8 cellular contexts compared by ENCODE assay signal in the genomic region with DNA sequence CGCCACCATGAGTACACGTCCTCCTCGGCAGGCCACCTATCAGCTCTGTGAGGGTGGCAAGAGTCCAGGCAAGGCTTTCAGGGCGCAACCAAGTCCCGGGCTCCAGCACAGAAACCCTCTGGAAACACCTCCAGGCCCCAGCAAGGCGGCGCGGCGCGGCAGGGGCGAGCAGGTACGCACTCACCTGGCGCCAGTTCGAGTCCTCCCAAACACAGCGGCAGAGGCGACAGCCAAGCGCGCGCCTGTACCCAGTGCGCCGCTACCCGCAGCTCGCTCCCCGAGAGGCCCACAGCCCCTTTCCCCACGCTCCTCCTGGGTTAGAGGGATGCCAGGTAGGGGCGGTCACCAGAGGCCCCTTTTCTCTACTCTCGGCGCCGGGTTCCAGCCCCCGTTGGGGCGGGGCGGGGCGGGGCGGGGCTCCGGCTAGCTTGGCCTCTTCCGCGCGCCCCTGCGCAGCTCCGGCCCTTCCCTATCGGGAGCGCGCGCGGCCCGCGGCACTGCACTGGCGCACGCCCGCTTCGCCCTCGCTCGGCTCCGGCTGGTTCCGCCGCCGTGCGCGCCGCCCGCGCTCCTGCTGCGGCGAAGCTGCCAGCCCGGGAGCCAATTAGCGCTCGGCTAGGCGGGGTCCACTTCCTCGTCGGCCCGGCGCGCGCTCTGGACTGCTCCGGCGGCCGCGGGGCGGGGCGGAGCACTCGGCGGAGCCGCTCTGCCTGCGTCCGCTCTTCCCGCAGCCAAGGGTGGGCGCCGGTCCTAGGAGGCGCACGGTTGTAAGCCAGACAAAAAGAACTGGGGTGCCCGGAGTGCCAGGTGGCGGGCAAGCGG. TPM values are rescaled to one million over a fixed set of nuclear protein-coding genes. Genes with fewer than 3 reads are reported as not detected.
A peak's percentile ranks its signal among the peaks of the same experiment; 100 is the strongest.
DNase-seq lines count a peak whose midpoint lies in the region; ATAC-seq and TF ChIP-seq lines count a peak whose summit lies in the region.

A gene (minus strand): TSS at position 332 of the 822 bp plus-strand sequence. CDS start 5,040 bp downstream, outside the sequence.
A gene with protein sequence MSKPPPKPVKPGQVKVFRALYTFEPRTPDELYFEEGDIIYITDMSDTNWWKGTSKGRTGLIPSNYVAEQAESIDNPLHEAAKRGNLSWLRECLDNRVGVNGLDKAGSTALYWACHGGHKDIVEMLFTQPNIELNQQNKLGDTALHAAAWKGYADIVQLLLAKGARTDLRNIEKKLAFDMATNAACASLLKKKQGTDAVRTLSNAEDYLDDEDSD (plus strand): TSS at position 691 of the 822 bp plus-strand sequence. CDS start 179 bp downstream, outside the sequence.

- no peaks in the 10 kb centered on the region for H3K27me3 ChIP-seq in OCI-LY3 (ENCODE audit: low read depth, low read length)

- H3K9me3 Mint-ChIP-seq in endothelial cell (ENCODE audit: unreplicated experiment) = no peaks in the 10 kb centered on the region

- H3K4me2 ChIP-seq in OCI-LY3 (ENCODE audit: low read length) = peak within 1 kb of the TSS; percentile 84

- DNase-seq in DMS 273 (lab: John Stamatoyannopoulos, UW; ENCODE audit: unreplicated experiment) (peak; percentile 98), HuH-7.5 (ENCODE audit: low spot score) (peak; percentile 86), endothelial cell (ENCODE audit: low spot score) (peak; percentile 98), midbrain (lab: John Stamatoyannopoulos, UW) (peak; percentile 96)
- peak; percentile 95 for DNase-seq in activated CD8-positive, alpha-beta memory T cell treated with anti-CD3 and anti-CD28 coated beads, Interleukin-2, amount 50 U/mL, for 48 hours
- DNase-seq in stimulated activated CD8-positive, alpha-beta memory T cell treated with anti-CD3 and anti-CD28 coated beads, Interleukin-15, amount 100 ng/mL, for 48 hours (ENCODE audit: low read depth in 2 of 2) = peak; percentile 91 to 95

- no peaks in the 10 kb centered on the region for H3K36me3 ChIP-seq in OCI-LY3 (replicated peaks; ENCODE audit: low read depth, low read length)

- peaks cover 11% of the 10 kb centered on the region for H3K4me1 ChIP-seq in OCI-LY3 (ENCODE audit: low read length)

- 0 out of 2 replicates have a peak, but pooled peaks cover 8% of the 10 kb centered on the region for H4K20me1 ChIP-seq in OCI-LY3 (ENCODE audit: insufficient read depth, low read length)

- H3K9me3 ChIP-seq in OCI-LY3 (ENCODE audit: insufficient read depth, low read length) = no peaks in the 10 kb centered on the region

- H3K27ac ChIP-seq in OCI-LY3 (ENCODE audit: low read length) = peak within 1 kb of the TSS; percentile 69

- H3K9ac ChIP-seq in OCI-LY3 (ENCODE audit: low read length) = peak within 1 kb of the TSS; percentile 79

- peak within 1 kb of the TSS; percentile 89 for H2AFZ ChIP-seq in OCI-LY3 (ENCODE audit: low read depth, low read length)

- peaks cover 65% of the 10 kb centered on the region for H3K4me1 Mint-ChIP-seq in endothelial cell (ENCODE audit: unreplicated experiment)

- TF ChIP-seq CTCF in OCI-LY3 (IDR thresholded peaks at IDR 0.05; ENCODE audit: low read depth, low read length) = no peak
- no peak for TF ChIP-seq CTCF in endothelial cell (IDR thresholded peaks at IDR 0.05; ENCODE audit: unreplicated experiment)

- peak; percentile 86 for ATAC-seq in GM21528 (IDR thresholded peaks at IDR 0.05; ENCODE audit: low FRiP score, unreplicated experiment)

- H3K27me3 Mint-ChIP-seq in endothelial cell (ENCODE audit: unreplicated experiment) = peaks cover 7% of the 10 kb centered on the region

- H3K79me2 ChIP-seq in OCI-LY3 (ENCODE audit: low read length) = no peaks in the 10 kb centered on the region

- peak within 1 kb of the TSS; percentile 99 for H3K4me3 Mint-ChIP-seq in endothelial cell (ENCODE audit: unreplicated experiment)

- peak within 1 kb of the TSS; percentile 94 for H3K27ac Mint-ChIP-seq in endothelial cell (ENCODE audit: unreplicated experiment)

- peak within 1 kb of the TSS; percentile 92 for H3K4me3 ChIP-seq in OCI-LY3 (ENCODE audit: low read length)

- H3K36me3 Mint-ChIP-seq in endothelial cell (ENCODE audit: low read depth, unreplicated experiment) = no peaks in the 10 kb centered on the region

RNA-seq across cellular contexts. Expression of the first gene that starts in this region (rescaled TPM):
- total RNA-seq in endothelial cell (ENCODE audit: unreplicated experiment) = 58.2 TPM

RNA-seq across cellular contexts. Expression of the second gene that starts in this region (rescaled TPM):
- 51.4 TPM for total RNA-seq in endothelial cell (ENCODE audit: unreplicated experiment)

Comparison
In these comparisons a context has a peak if more than half of its experiments do, and no peak if none do; other contexts are left out.
1. Peak in every context shown above with its lines: DNase-seq, ATAC-seq, H3K4me3 ChIP-seq and H3K27ac ChIP-seq.